19 cellular contexts compared by ENCODE assay signal in genomic region chr2:62785810-62786593, GRCh38.
DNase-seq lines count a peak whose midpoint lies in the region; TF ChIP-seq lines count a peak whose summit lies in the region.
"Had no signal": no experiment of that assay in that cellular context is flagged by ENCODE, and none has a peak within 500 bp of the region (broad histone marks: within the 10 kb centered on the region; RNA-seq: fewer than 3 reads in every experiment).

No MANE protein-coding gene starts in this region.

- no peak for TF ChIP-seq CTCF in mammary epithelial cell (conservative IDR thresholded peaks at IDR 0.05 in 1 of 2, IDR thresholded peaks at IDR 0.05 in 1 of 2; ENCODE audit: extremely low read depth in 1 of 2, insufficient read depth in 1 of 2, low read depth in 1 of 2, low read length in 2 of 2)
- no peak for TF ChIP-seq CTCF in glutamatergic neuron (IDR thresholded peaks at IDR 0.05; ENCODE audit: partially characterized antibody, unreplicated experiment)
- TF ChIP-seq CTCF in lower leg skin (IDR thresholded peaks at IDR 0.05) = no peak

- H3K4me2 ChIP-seq in mammary epithelial cell (ENCODE audit: insufficient read depth, low read depth, low read length) = no peak overlapping the region
- no peak overlapping the region for H3K4me2 ChIP-seq in mesenchymal stem cell (ENCODE audit: low read length, poor library complexity, severe bottlenecking)

- H3K36me3 Mint-ChIP-seq in glutamatergic neuron (ENCODE audit: unreplicated experiment) = peaks cover 14% of the 10 kb centered on the region

- H3K18ac ChIP-seq in mesenchymal stem cell (ENCODE audit: low read depth in 1 of 2, low read length in 2 of 2) = no peak overlapping the region

- peaks cover 2% of the 10 kb centered on the region for H3K36me3 ChIP-seq in mammary epithelial cell (ENCODE audit: insufficient read depth, low read length)
- peaks cover 8 to 30% of the 10 kb centered on the region in 2 experiments for H3K36me3 ChIP-seq in mesenchymal stem cell (ENCODE audit: control insufficient read depth in 1 of 2, insufficient read depth in 2 of 2, low read depth in 1 of 2, low read length in 2 of 2)
- H3K36me3 ChIP-seq: right lobe of liver had no signal

- no peak overlapping the region for H2BK15ac ChIP-seq in mesenchymal stem cell (ENCODE audit: low read depth, poor library complexity, severe bottlenecking)

- no peaks in the 10 kb centered on the region for H4K20me1 ChIP-seq in mammary epithelial cell (ENCODE audit: insufficient read depth, low read length)

- no peak overlapping the region for H3K27ac Mint-ChIP-seq in glutamatergic neuron (ENCODE audit: unreplicated experiment)
- H3K27ac Mint-ChIP-seq: activated CD4-positive, alpha-beta T cell treated with anti-CD3 and anti-CD28 coated beads, Interleukin-2, amount 10 ng/mL, durations not matched to agents 24 days and 14 days; CD8-positive, alpha-beta T cell; nephron; stimulated activated naive CD8-positive, alpha-beta T cell treated with anti-CD3 and anti-CD28 coated beads, Interleukin-15, Interleukin-2, amounts not matched to agents 100 ng/mL and 50 ng/mL, for 24 hours; T-cell had no signal

- H3K27ac ChIP-seq in mammary epithelial cell (ENCODE audit: insufficient read depth, low read depth, low read length) = no peak overlapping the region
- no peak overlapping the region for H3K27ac ChIP-seq in mesenchymal stem cell (ENCODE audit: low read length, poor library complexity, severe bottlenecking)
- H3K27ac ChIP-seq: right lobe of liver had no signal

- DNase-seq in ELR (ENCODE audit: low read depth) = peak; percentile 34
- DNase-seq in NCI-H226 = peak; percentile 74
- DNase-seq in mammary epithelial cell = peak; percentile 24
- peak; percentile 55 for DNase-seq in mesenchymal stem cell
- DNase-seq in HUDEP-2 (lab: John Stamatoyannopoulos, UW; ENCODE audit: unreplicated experiment in 76 of 76) = no peak
- DNase-seq in glutamatergic neuron = no peak
- no peak for DNase-seq in activated CD4-positive, alpha-beta T cell treated with anti-CD3 and anti-CD28 coated beads, Interleukin-2, amount 50 U/mL, for 4 hours
- DNase-seq in lower leg skin (ENCODE audit: low spot score in 2 of 2) = no peak
- DNase-seq: activated CD4-positive, alpha-beta T cell treated with anti-CD3 and anti-CD28 coated beads, Interleukin-2, amount 10 ng/mL, durations not matched to agents 24 days and 14 days; anterior cingulate cortex; CD8-positive, alpha-beta T cell; head of caudate nucleus; KG1; NCI-H187 treated with DMSO at 0.1 percent for 48 hours; NK-92 treated with Interleukin-12 subunit alpha and Interleukin-12 subunit beta, amount 100 ng/mL, for 24 hours; right lobe of liver; T-cell had no signal

- no peak overlapping the region for H2BK12ac ChIP-seq in mesenchymal stem cell (ENCODE audit: low read length in 2 of 2)

- 88% methylated on average over 4 of the region's 4 CpGs for WGBS in mammary epithelial cell (ENCODE audit: low coverage, missing lambda C conversion rate)
- WGBS in mesenchymal stem cell = 96% methylated on average over 4 of the region's 4 CpGs
- WGBS in lower leg skin, 2 donors = 71 to 86% methylated on average over 4 of the region's 4 CpGs

- peaks cover 4% of the 10 kb centered on the region for H3K9me3 Mint-ChIP-seq in glutamatergic neuron (ENCODE audit: unreplicated experiment)
- H3K9me3 Mint-ChIP-seq: stimulated activated naive CD8-positive, alpha-beta T cell treated with anti-CD3 and anti-CD28 coated beads, Interleukin-15, Interleukin-2, amounts not matched to agents 100 ng/mL and 50 ng/mL, for 24 hours had no signal

- H3K4me3 Mint-ChIP-seq in glutamatergic neuron (ENCODE audit: unreplicated experiment) = no peak overlapping the region
- H3K4me3 Mint-ChIP-seq: activated CD4-positive, alpha-beta T cell treated with anti-CD3 and anti-CD28 coated beads, Interleukin-2, amount 10 ng/mL, durations not matched to agents 24 days and 14 days; CD8-positive, alpha-beta T cell; nephron; stimulated activated naive CD8-positive, alpha-beta T cell treated with anti-CD3 and anti-CD28 coated beads, Interleukin-15, Interleukin-2, amounts not matched to agents 100 ng/mL and 50 ng/mL, for 24 hours; T-cell had no signal

- H2BK120ac ChIP-seq in mesenchymal stem cell (ENCODE audit: low read depth, low read length) = no peak overlapping the region

- no peak overlapping the region for H3K23ac ChIP-seq in mesenchymal stem cell (ENCODE audit: low read length in 2 of 2)

- intact Hi-C loops in mammary epithelial cell (cut with micrococcal nuclease) (loop anchor here (2.0 to 10.0 kb wide), 5 partner anchors 159 to 759 kb away; partner anchors contain the start of gene OTX1), lower leg skin (cut with DNase I; ENCODE audit: low total_unique reads) (no loop called here)

- BruUV-seq in mammary epithelial cell (replicated peaks; lab: Mats Ljungman, UMichigan) = no TSS peak

- H3K27me3 ChIP-seq in mammary epithelial cell (ENCODE audit: insufficient read depth, low read length) (no peaks in the 10 kb centered on the region), mesenchymal stem cell (ENCODE audit: control insufficient read depth in 1 of 2, insufficient read depth in 1 of 2, low read length in 2 of 2) (no peaks in the 10 kb centered on the region)
- H3K27me3 ChIP-seq: right lobe of liver had no signal

- H3K4me3 ChIP-seq in mammary epithelial cell (replicated peaks in 1 of 3; ENCODE audit: insufficient read depth in 1 of 3, low read depth in 2 of 3, low read length in 3 of 3) (no peak overlapping the region), mesenchymal stem cell (ENCODE audit: insufficient read depth in 1 of 2, low read depth in 1 of 2, low read length in 2 of 2) (no peak overlapping the region), lower leg skin (ENCODE audit: low read depth, poor library complexity, severe bottlenecking) (no peak overlapping the region)
- H3K4me3 ChIP-seq: right lobe of liver had no signal

- H3K4me1 ChIP-seq in mammary epithelial cell (ENCODE audit: insufficient read depth, low read length) (peaks cover 8% of the 10 kb centered on the region), mesenchymal stem cell (ENCODE audit: control insufficient read depth, insufficient read depth, low read depth, low read length) (no peaks in the 10 kb centered on the region)

- no peak overlapping the region for H2AFZ ChIP-seq in mammary epithelial cell (ENCODE audit: low read depth, low read length)
- H2AFZ ChIP-seq in mesenchymal stem cell (ENCODE audit: low read depth, low read length) = no peak overlapping the region

- H3K4ac ChIP-seq in mesenchymal stem cell (ENCODE audit: low read depth in 1 of 2, low read length in 2 of 2) = no peak overlapping the region

- in situ Hi-C loops in mammary epithelial cell (cut with MboI; ENCODE audit: low sequenced_read_pairs in 2 of 2) = no loop called here

- H2BK5ac ChIP-seq in mesenchymal stem cell (ENCODE audit: low read depth, low read length, poor library complexity, severe bottlenecking) = no peak overlapping the region

- CTCF ChIA-PET in mammary epithelial cell (lab: Charles Lee; ENCODE audit: low non-redundant PET) = no interaction called here

- H3K14ac ChIP-seq in mesenchymal stem cell (ENCODE audit: low read length in 2 of 2) = no peak overlapping the region

- TF ChIP-seq POLR2A in lower leg skin (IDR thresholded peaks at IDR 0.05) = no peak

- H3K79me1 ChIP-seq in mesenchymal stem cell (replicated peaks; ENCODE audit: low read length, poor library complexity, severe bottlenecking) = peaks cover 21% of the 10 kb centered on the region

- H2AK5ac ChIP-seq in mesenchymal stem cell (ENCODE audit: low read length, severe bottlenecking) = no peak overlapping the region

- peaks cover 84% of the 10 kb centered on the region for H3K79me2 ChIP-seq in mammary epithelial cell (ENCODE audit: insufficient read depth, low read length)

- dilution Hi-C loops in mammary epithelial cell (cut with HindIII; ENCODE audit: low sequenced_read_pairs) = no loop called here

- no peaks in the 10 kb centered on the region for H3K27me3 Mint-ChIP-seq in glutamatergic neuron (ENCODE audit: unreplicated experiment)
- H3K27me3 Mint-ChIP-seq: activated CD4-positive, alpha-beta T cell treated with anti-CD3 and anti-CD28 coated beads, Interleukin-2, amount 10 ng/mL, durations not matched to agents 24 days and 14 days; stimulated activated naive CD8-positive, alpha-beta T cell treated with anti-CD3 and anti-CD28 coated beads, Interleukin-15, Interleukin-2, amounts not matched to agents 100 ng/mL and 50 ng/mL, for 24 hours; T-cell had no signal

- H4K8ac ChIP-seq in mesenchymal stem cell (ENCODE audit: low read length) = peak overlapping the region; percentile 4

- H3K4me1 Mint-ChIP-seq in glutamatergic neuron (ENCODE audit: low read depth, unreplicated experiment) = no peaks in the 10 kb centered on the region

- H3K9me3 ChIP-seq in mammary epithelial cell (replicated peaks; ENCODE audit: insufficient read depth, low read length) = no peaks in the 10 kb centered on the region
- H3K9me3 ChIP-seq in mesenchymal stem cell (ENCODE audit: control insufficient read depth, low read length) = no peaks in the 10 kb centered on the region
- H3K9me3 ChIP-seq: right lobe of liver had no signal

- no peak overlapping the region for H4K91ac ChIP-seq in mesenchymal stem cell (ENCODE audit: low read length)

- H3K9ac ChIP-seq in mammary epithelial cell (ENCODE audit: insufficient read depth, low read length) (no peak overlapping the region), mesenchymal stem cell (ENCODE audit: low read length) (no peak overlapping the region)

Comparison
In these comparisons a context has a peak if more than half of its experiments do, and no peak if none do; other contexts are left out.
1. DNase-seq: peak in ELR (single experiment), NCI-H226 (single experiment), mammary epithelial cell (single experiment) and mesenchymal stem cell (single experiment); none in HUDEP-2 (0 of 76), glutamatergic neuron (single experiment), activated CD4-positive, alpha-beta T cell treated with anti-CD3 and anti-CD28 coated beads, Interleukin-2, amount 50 U/mL, for 4 hours (0 of 2) and lower leg skin (0 of 2).